Comparison of ENCODE assay signal across 8 cellular contexts in the genomic region with DNA sequence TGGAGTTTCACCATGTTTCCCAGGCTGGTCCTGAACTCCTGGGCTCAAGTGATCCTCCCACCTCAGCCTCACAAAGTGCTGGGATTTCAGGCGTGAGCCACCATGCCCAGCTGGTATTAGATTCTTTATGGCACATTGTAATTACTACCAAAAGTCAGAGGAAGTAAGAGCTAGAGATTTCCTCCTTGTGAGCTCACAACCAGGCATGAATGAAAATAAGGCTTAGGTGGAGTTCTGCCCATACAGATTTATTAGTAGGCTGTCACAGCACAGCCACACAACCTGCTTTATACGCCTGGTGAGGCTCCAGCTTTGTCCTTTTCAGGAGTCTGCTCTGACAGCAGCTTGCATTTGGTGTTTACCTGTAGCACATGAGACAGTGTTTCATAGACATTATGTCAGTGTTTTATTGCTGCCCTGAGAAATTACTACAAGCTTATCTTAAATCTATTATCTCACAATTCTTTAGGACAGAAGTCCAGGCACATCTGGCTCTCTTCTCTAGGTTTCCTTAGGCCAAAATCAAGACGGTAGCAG.
DNase-seq lines count a peak whose midpoint lies in the region; ATAC-seq and TF ChIP-seq lines count a peak whose summit lies in the region.

No MANE protein-coding gene starts in this region.

- H3K27me3 Mint-ChIP-seq in brain, result no peaks in the 10 kb centered on the region

- peak overlapping the region in 9 of 11 experiments; percentile 36 to 73 (median 61); a peak in 16 of 22 replicates for H3K9ac ChIP-seq in BLaER1 treated with 17β-estradiol and CSF1 and Interleukin-3, amounts not matched to agents 10 nM and 100 nM

- no peaks in the 10 kb centered on the region for H3K27me3 ChIP-seq in BLaER1 treated with 17β-estradiol and CSF1 and Interleukin-3, amounts not matched to agents 10 nM and 100 nM
- no peaks in the 10 kb centered on the region for H3K27me3 ChIP-seq in muscle layer of duodenum (ENCODE audit: low read depth, low read length)

- DNase-seq in MV-4-11 (lab: John Stamatoyannopoulos, UW) (peak; percentile 55), HEK293T (ENCODE audit: extremely low spot score) (no peak)

- POLR2A ChIA-PET in HEK293T (lab: Yijun Ruan, JAX), result interaction anchor here (1.4 kb wide), 1 partner anchor 158 kb away, joined by 5 read pairs; no protein-coding TSS in a partner anchor

- no peak overlapping the region for H3K4me3 Mint-ChIP-seq in brain

- no peak for TF ChIP-seq CTCF in brain (conservative IDR thresholded peaks at IDR 0.05)

- H3K4me2 ChIP-seq in BLaER1 treated with 17β-estradiol and CSF1 and Interleukin-3, amounts not matched to agents 10 nM and 100 nM, result peak overlapping the region; percentile 30 to 72 (median 60)

- H3K36me3 ChIP-seq in BLaER1 treated with 17β-estradiol and CSF1 and Interleukin-3, amounts not matched to agents 10 nM and 100 nM, result no peaks in the 10 kb centered on the region
- H3K36me3 ChIP-seq in muscle layer of duodenum (ENCODE audit: control insufficient read depth in 1 of 2, insufficient read depth in 2 of 2, low read length in 2 of 2), result no peaks in the 10 kb centered on the region

- H3K4me3 ChIP-seq in BLaER1 treated with 17β-estradiol and CSF1 and Interleukin-3, amounts not matched to agents 10 nM and 100 nM, result no peak overlapping the region
- H3K4me3 ChIP-seq in muscle layer of duodenum (ENCODE audit: low read depth in 1 of 2, low read length in 2 of 2), result no peak overlapping the region

- H3K27ac ChIP-seq in BLaER1 treated with 17β-estradiol and CSF1 and Interleukin-3, amounts not matched to agents 10 nM and 100 nM, result peak overlapping the region; percentile 21 to 87 (median 76); a peak in 21 of 22 replicates
- H3K27ac ChIP-seq in muscle layer of duodenum (ENCODE audit: low read length), result peak overlapping the region; percentile 82

- H3K9me3 Mint-ChIP-seq in brain, result peaks cover 0 to 4% (median 0%) of the 10 kb centered on the region in 5 experiments

- peaks cover 4% of the 10 kb centered on the region for H3K36me3 Mint-ChIP-seq in brain

- peaks cover 0 to 4% (median 0%) of the 10 kb centered on the region in 11 experiments; a peak in 3 of 22 replicates for H3K9me3 ChIP-seq in BLaER1 treated with 17β-estradiol and CSF1 and Interleukin-3, amounts not matched to agents 10 nM and 100 nM (replicated peaks in 1 of 11)
- H3K9me3 ChIP-seq in muscle layer of duodenum (ENCODE audit: control insufficient read depth in 1 of 2, low read length in 2 of 2), result no peaks in the 10 kb centered on the region

- no peak for ATAC-seq in HG02678 (IDR thresholded peaks at IDR 0.05; ENCODE audit: unreplicated experiment)
- no peak for ATAC-seq in GM19328 (IDR thresholded peaks at IDR 0.05; ENCODE audit: unreplicated experiment)
- no peak for ATAC-seq in GM19467 (IDR thresholded peaks at IDR 0.05; ENCODE audit: unreplicated experiment)

- CTCF ChIA-PET in HEK293T (lab: Yijun Ruan, JAX), result interaction anchor here (0.6 kb wide), 1 partner anchor 140 kb away, joined by 3 read pairs; no protein-coding TSS in a partner anchor

- H3K27ac Mint-ChIP-seq in brain, result peak overlapping the region in 3 of 5 experiments; percentile 72 to 89 (median 84)

- H3K4me1 ChIP-seq in BLaER1 treated with 17β-estradiol and CSF1 and Interleukin-3, amounts not matched to agents 10 nM and 100 nM, result peaks cover 17 to 29% (median 25%) of the 10 kb centered on the region in 10 experiments
- peaks cover 9 to 27% of the 10 kb centered on the region in 2 donors for H3K4me1 ChIP-seq in muscle layer of duodenum (ENCODE audit: control insufficient read depth in 1 of 2, insufficient read depth in 2 of 2, low read length in 2 of 2)

- H4K20me1 ChIP-seq in BLaER1 treated with 17β-estradiol and CSF1 and Interleukin-3, amounts not matched to agents 10 nM and 100 nM, result no peaks in the 10 kb centered on the region

- H3K4me1 Mint-ChIP-seq in brain, result peaks cover 54% of the 10 kb centered on the region

TF ChIP-seq in HEK293T, 16 proteins besides CTCF, POLR2A, EP300 and RAD21:
- TF ChIP-seq, protein P1, sequence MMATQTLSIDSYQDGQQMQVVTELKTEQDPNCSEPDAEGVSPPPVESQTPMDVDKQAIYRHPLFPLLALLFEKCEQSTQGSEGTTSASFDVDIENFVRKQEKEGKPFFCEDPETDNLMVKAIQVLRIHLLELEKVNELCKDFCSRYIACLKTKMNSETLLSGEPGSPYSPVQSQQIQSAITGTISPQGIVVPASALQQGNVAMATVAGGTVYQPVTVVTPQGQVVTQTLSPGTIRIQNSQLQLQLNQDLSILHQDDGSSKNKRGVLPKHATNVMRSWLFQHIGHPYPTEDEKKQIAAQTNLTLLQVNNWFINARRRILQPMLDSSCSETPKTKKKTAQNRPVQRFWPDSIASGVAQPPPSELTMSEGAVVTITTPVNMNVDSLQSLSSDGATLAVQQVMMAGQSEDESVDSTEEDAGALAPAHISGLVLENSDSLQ (IDR thresholded peaks at IDR 0.05), result no peak
- TF ChIP-seq FOXM1 (IDR thresholded peaks at IDR 0.05; ENCODE audit: borderline replicate concordance) (no peak), LEF1 (IDR thresholded peaks at IDR 0.05; ENCODE audit: borderline replicate concordance) (no peak), FOXK2 (IDR thresholded peaks at IDR 0.05) (no peak), ELF4 (IDR thresholded peaks at IDR 0.05) (no peak), FOXA1 (IDR thresholded peaks at IDR 0.05) (no peak), L3MBTL2 (conservative IDR thresholded peaks at IDR 0.05) (no peak), ARNT (IDR thresholded peaks at IDR 0.05) (no peak), BHLHE40 (IDR thresholded peaks at IDR 0.05; ENCODE audit: borderline replicate concordance) (no peak), SP1 (IDR thresholded peaks at IDR 0.05) (no peak), TARDBP (IDR thresholded peaks at IDR 0.05) (no peak), CTBP1 (IDR thresholded peaks at IDR 0.05; ENCODE audit: borderline replicate concordance) (no peak), SUZ12 (IDR thresholded peaks at IDR 0.05) (no peak), NFRKB (IDR thresholded peaks at IDR 0.05) (no peak), ZNF384 (IDR thresholded peaks at IDR 0.05) (no peak), HDGF (IDR thresholded peaks at IDR 0.05; ENCODE audit: borderline replicate concordance) (no peak)
